ENCODE assay signal across 22 cellular contexts in genomic region chrX:37830371-37830770, GRCh38. TPM values are rescaled to one million over a fixed set of nuclear protein-coding genes. Genes with fewer than 3 reads are reported as not detected.
"Had no signal": no experiment of that assay in that cellular context is flagged by ENCODE, and none has a peak within 500 bp of the region (broad histone marks: within the 10 kb centered on the region; RNA-seq: fewer than 3 reads in every experiment).

No MANE protein-coding gene starts in this region.

- H3K4me1 ChIP-seq: esophagus muscularis mucosa, heart left ventricle, neural progenitor cell, right atrium auricular region, suprapubic skin, thyroid gland, uterus had no signal

- H3K27me3 Mint-ChIP-seq: dendritic cell treated with granulocyte-macrophage colony-stimulating factor and Interleukin-4, amounts not matched to agents 40 ng/mL and 50 ng/mL, for 4 days; effector memory CD8-positive, alpha-beta T cell had no signal

- H3K9ac ChIP-seq: neural progenitor cell had no signal

- H3K9me3 Mint-ChIP-seq: dendritic cell treated with granulocyte-macrophage colony-stimulating factor and Interleukin-4, amounts not matched to agents 40 ng/mL and 50 ng/mL, for 4 days; effector memory CD8-positive, alpha-beta T cell; natural killer cell treated with Interleukin-12 subunit alpha and Interleukin-12 subunit beta and Interleukin-15 and Interleukin-18, amount 100 ng/mL, for 72 hours; neural progenitor cell had no signal

- H2AFZ ChIP-seq: neural progenitor cell had no signal

- DNase-seq: effector memory CD8-positive, alpha-beta T cell; foreskin melanocyte; heart left ventricle; hippocampal formation; left colon; midbrain; occipital lobe; stimulated activated CD4-positive, alpha-beta T cell treated with anti-CD3 and anti-CD28 coated beads, Interleukin-2, amount 100 ng/mL, for 48 hours; stimulated activated naive CD4-positive, alpha-beta T cell treated with Interleukin-2 at 50 U/mL for 16 hours; thyroid gland; upper lobe of left lung; uterus had no signal

- H3K4me3 ChIP-seq: esophagus muscularis mucosa, heart left ventricle, neural progenitor cell, right atrium auricular region, smooth muscle cell, suprapubic skin, thyroid gland, upper lobe of left lung, uterus had no signal

- H3K4me2 ChIP-seq: neural progenitor cell, smooth muscle cell had no signal

- H3K27ac ChIP-seq: epithelial cell of prostate, esophagus muscularis mucosa, heart left ventricle, neural progenitor cell, right atrium auricular region, suprapubic skin, thyroid gland, upper lobe of left lung, uterus had no signal

- H3K9me3 ChIP-seq: esophagus muscularis mucosa, heart left ventricle, right atrium auricular region, suprapubic skin, thyroid gland, upper lobe of left lung, uterus had no signal

- H3K36me3 Mint-ChIP-seq: natural killer cell treated with Interleukin-12 subunit alpha and Interleukin-12 subunit beta and Interleukin-15 and Interleukin-18, amount 100 ng/mL, for 72 hours; neural progenitor cell had no signal

- H3K4me3 Mint-ChIP-seq: dendritic cell treated with granulocyte-macrophage colony-stimulating factor and Interleukin-4, amounts not matched to agents 40 ng/mL and 50 ng/mL, for 4 days; natural killer cell treated with Interleukin-12 subunit alpha and Interleukin-12 subunit beta and Interleukin-15 and Interleukin-18, amount 100 ng/mL, for 72 hours; neural progenitor cell had no signal

- H3K27ac Mint-ChIP-seq: dendritic cell treated with granulocyte-macrophage colony-stimulating factor and Interleukin-4, amounts not matched to agents 40 ng/mL and 50 ng/mL, for 4 days; neural progenitor cell had no signal

- H3K27me3 ChIP-seq: esophagus muscularis mucosa, neural progenitor cell, right atrium auricular region, suprapubic skin, thyroid gland, upper lobe of left lung, uterus had no signal

- H3K4me1 Mint-ChIP-seq: neural progenitor cell had no signal

- ATAC-seq: heart left ventricle; left colon; natural killer cell treated with Interleukin-12 subunit alpha and Interleukin-12 subunit beta and Interleukin-15 and Interleukin-18, amount 100 ng/mL, for 72 hours had no signal

- H3K36me3 ChIP-seq: esophagus muscularis mucosa, heart left ventricle, neural progenitor cell, right atrium auricular region, suprapubic skin, thyroid gland, upper lobe of left lung, uterus had no signal

RNA-seq across cellular contexts. Expression of gene CYBB, which starts 50.5 kb away (rescaled TPM):
- total RNA-seq: glomerular endothelial cell, pulmonary artery endothelial cell, smooth muscle cell had no signal
- polyA plus RNA-seq: smooth muscle cell had no signal
